In the genomic region with DNA sequence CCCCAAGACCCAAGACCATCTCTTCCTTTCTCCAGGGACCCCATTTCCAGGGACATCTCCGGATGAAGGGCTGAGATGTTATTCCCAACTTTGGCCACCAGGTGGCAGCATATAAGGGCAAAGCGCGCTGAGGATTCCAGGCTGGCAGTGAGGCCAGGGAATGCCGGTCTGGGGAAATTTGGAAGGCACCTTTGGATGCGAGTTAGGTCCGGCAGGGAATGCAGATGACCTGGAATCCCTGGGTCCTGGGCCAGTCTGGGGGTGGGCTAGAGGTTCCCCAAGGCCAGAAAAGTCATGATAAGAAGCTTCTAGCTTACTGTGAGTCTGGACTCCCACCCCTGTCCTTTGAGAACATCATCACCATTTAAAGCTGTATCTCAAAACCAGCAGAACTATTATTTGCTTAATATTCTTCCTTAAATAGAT, we compare ENCODE assay signal across 1 cellular context.
A peak's percentile ranks its signal among the peaks of the same experiment; 100 is the strongest.
TF ChIP-seq lines count a peak whose summit lies in the region.

No MANE protein-coding gene starts in this region.

TF ChIP-seq in HepG2, 621 proteins besides CTCF, POLR2A, EP300 and RAD21 (continues in another document):
- TF ChIP-seq ZFP36L1 (CRISPR knock-in tag; IDR thresholded peaks at IDR 0.05): peak; percentile 9; the same call in 1 of the 2 replicates
- TF ChIP-seq ZNF143 (CRISPR knock-in tag; IDR thresholded peaks at IDR 0.05): peak; percentile 45; the same call in 1 of the 2 replicates
- no peak for TF ChIP-seq ZNF264 (CRISPR knock-in tag; IDR thresholded peaks at IDR 0.05)
- TF ChIP-seq GATAD1 (CRISPR knock-in tag; IDR thresholded peaks at IDR 0.05): no peak
- TF ChIP-seq ZBTB7B (CRISPR knock-in tag; IDR thresholded peaks at IDR 0.05): peak; percentile 46; the same call in 1 of the 2 replicates
- TF ChIP-seq, protein P1, sequence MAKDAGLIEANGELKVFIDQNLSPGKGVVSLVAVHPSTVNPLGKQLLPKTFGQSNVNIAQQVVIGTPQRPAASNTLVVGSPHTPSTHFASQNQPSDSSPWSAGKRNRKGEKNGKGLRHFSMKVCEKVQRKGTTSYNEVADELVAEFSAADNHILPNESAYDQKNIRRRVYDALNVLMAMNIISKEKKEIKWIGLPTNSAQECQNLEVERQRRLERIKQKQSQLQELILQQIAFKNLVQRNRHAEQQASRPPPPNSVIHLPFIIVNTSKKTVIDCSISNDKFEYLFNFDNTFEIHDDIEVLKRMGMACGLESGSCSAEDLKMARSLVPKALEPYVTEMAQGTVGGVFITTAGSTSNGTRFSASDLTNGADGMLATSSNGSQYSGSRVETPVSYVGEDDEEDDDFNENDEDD (CRISPR knock-in tag; IDR thresholded peaks at IDR 0.05; ENCODE audit: borderline replicate concordance): peak; percentile 38; the same call in 1 of the 2 replicates
- TF ChIP-seq, protein P2, sequence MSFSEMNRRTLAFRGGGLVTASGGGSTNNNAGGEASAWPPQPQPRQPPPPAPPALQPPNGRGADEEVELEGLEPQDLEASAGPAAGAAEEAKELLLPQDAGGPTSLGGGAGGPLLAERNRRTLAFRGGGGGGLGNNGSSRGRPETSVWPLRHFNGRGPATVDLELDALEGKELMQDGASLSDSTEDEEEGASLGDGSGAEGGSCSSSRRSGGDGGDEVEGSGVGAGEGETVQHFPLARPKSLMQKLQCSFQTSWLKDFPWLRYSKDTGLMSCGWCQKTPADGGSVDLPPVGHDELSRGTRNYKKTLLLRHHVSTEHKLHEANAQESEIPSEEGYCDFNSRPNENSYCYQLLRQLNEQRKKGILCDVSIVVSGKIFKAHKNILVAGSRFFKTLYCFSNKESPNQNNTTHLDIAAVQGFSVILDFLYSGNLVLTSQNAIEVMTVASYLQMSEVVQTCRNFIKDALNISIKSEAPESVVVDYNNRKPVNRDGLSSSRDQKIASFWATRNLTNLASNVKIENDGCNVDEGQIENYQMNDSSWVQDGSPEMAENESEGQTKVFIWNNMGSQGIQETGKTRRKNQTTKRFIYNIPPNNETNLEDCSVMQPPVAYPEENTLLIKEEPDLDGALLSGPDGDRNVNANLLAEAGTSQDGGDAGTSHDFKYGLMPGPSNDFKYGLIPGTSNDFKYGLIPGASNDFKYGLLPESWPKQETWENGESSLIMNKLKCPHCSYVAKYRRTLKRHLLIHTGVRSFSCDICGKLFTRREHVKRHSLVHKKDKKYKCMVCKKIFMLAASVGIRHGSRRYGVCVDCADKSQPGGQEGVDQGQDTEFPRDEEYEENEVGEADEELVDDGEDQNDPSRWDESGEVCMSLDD (CRISPR knock-in tag; IDR thresholded peaks at IDR 0.05; ENCODE audit: borderline replicate concordance): no peak
- peak; percentile 51; the same call in 1 of the 2 replicates for TF ChIP-seq HNF1B (CRISPR knock-in tag; IDR thresholded peaks at IDR 0.05)
- TF ChIP-seq LCORL (IDR thresholded peaks at IDR 0.05): no peak
- peak; percentile 69; the same call in 1 of the 2 replicates for TF ChIP-seq LCORL (CRISPR knock-in tag; IDR thresholded peaks at IDR 0.05)
- TF ChIP-seq, protein P3, sequence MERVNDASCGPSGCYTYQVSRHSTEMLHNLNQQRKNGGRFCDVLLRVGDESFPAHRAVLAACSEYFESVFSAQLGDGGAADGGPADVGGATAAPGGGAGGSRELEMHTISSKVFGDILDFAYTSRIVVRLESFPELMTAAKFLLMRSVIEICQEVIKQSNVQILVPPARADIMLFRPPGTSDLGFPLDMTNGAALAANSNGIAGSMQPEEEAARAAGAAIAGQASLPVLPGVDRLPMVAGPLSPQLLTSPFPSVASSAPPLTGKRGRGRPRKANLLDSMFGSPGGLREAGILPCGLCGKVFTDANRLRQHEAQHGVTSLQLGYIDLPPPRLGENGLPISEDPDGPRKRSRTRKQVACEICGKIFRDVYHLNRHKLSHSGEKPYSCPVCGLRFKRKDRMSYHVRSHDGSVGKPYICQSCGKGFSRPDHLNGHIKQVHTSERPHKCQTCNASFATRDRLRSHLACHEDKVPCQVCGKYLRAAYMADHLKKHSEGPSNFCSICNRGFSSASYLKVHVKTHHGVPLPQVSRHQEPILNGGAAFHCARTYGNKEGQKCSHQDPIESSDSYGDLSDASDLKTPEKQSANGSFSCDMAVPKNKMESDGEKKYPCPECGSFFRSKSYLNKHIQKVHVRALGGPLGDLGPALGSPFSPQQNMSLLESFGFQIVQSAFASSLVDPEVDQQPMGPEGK (CRISPR knock-in tag; IDR thresholded peaks at IDR 0.05): 0 out of 2 replicates have a peak, but pooled peaks have one; percentile 24
- TF ChIP-seq ZNF629 (CRISPR knock-in tag; conservative IDR thresholded peaks at IDR 0.05): 0 out of 2 replicates have a peak, but pooled peaks have one; percentile 7
- TF ChIP-seq NCOR1 (IDR thresholded peaks at IDR 0.05; ENCODE audit: borderline replicate concordance, low read length): 0 out of 2 replicates have a peak, but pooled peaks have one; percentile 17
- TF ChIP-seq, protein P4, sequence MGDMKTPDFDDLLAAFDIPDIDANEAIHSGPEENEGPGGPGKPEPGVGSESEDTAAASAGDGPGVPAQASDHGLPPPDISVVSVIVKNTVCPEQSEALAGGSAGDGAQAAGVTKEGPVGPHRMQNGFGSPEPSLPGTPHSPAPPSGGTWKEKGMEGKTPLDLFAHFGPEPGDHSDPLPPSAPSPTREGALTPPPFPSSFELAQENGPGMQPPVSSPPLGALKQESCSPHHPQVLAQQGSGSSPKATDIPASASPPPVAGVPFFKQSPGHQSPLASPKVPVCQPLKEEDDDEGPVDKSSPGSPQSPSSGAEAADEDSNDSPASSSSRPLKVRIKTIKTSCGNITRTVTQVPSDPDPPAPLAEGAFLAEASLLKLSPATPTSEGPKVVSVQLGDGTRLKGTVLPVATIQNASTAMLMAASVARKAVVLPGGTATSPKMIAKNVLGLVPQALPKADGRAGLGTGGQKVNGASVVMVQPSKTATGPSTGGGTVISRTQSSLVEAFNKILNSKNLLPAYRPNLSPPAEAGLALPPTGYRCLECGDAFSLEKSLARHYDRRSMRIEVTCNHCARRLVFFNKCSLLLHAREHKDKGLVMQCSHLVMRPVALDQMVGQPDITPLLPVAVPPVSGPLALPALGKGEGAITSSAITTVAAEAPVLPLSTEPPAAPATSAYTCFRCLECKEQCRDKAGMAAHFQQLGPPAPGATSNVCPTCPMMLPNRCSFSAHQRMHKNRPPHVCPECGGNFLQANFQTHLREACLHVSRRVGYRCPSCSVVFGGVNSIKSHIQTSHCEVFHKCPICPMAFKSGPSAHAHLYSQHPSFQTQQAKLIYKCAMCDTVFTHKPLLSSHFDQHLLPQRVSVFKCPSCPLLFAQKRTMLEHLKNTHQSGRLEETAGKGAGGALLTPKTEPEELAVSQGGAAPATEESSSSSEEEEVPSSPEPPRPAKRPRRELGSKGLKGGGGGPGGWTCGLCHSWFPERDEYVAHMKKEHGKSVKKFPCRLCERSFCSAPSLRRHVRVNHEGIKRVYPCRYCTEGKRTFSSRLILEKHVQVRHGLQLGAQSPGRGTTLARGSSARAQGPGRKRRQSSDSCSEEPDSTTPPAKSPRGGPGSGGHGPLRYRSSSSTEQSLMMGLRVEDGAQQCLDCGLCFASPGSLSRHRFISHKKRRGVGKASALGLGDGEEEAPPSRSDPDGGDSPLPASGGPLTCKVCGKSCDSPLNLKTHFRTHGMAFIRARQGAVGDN (CRISPR knock-in tag; IDR thresholded peaks at IDR 0.05): peak; percentile 43; the same call in 1 of the 2 replicates
- TF ChIP-seq BCL6 (CRISPR knock-in tag; IDR thresholded peaks at IDR 0.05): peak; percentile 40; the same call in 1 of the 2 replicates
- TF ChIP-seq, protein P5, sequence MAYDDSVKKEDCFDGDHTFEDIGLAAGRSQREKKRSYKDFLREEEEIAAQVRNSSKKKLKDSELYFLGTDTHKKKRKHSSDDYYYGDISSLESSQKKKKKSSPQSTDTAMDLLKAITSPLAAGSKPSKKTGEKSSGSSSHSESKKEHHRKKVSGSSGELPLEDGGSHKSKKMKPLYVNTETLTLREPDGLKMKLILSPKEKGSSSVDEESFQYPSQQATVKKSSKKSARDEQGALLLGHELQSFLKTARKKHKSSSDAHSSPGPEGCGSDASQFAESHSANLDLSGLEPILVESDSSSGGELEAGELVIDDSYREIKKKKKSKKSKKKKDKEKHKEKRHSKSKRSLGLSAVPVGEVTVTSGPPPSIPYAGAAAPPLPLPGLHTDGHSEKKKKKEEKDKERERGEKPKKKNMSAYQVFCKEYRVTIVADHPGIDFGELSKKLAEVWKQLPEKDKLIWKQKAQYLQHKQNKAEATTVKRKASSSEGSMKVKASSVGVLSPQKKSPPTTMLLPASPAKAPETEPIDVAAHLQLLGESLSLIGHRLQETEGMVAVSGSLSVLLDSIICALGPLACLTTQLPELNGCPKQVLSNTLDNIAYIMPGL (CRISPR knock-in tag; IDR thresholded peaks at IDR 0.05; ENCODE audit: borderline replicate concordance in 1 of 2, low read depth in 1 of 2): peak; percentile 33 to 47; a peak in 2 of 4 replicates
- TF ChIP-seq CBX5 (CRISPR knock-in tag; IDR thresholded peaks at IDR 0.05; ENCODE audit: borderline replicate concordance): 0 out of 2 replicates have a peak, but pooled peaks have one; percentile 36
- 0 out of 2 replicates have a peak, but pooled peaks have one; percentile 9 for TF ChIP-seq PPARG (CRISPR knock-in tag; conservative IDR thresholded peaks at IDR 0.05)
- TF ChIP-seq NR2F6 (IDR thresholded peaks at IDR 0.05): no peak
- 0 out of 2 replicates have a peak, but pooled peaks have one; percentile 10 for TF ChIP-seq NR2F6 (CRISPR knock-in tag; IDR thresholded peaks at IDR 0.05)
- 0 out of 2 replicates have a peak, but pooled peaks have one; percentile 49 for TF ChIP-seq FOXC1 (CRISPR knock-in tag; IDR thresholded peaks at IDR 0.05; ENCODE audit: borderline replicate concordance)
- 0 out of 2 replicates have a peak, but pooled peaks have one; percentile 14 for TF ChIP-seq MXD4 (CRISPR knock-in tag; IDR thresholded peaks at IDR 0.05)
- TF ChIP-seq HOXA5 (CRISPR knock-in tag; IDR thresholded peaks at IDR 0.05): 0 out of 2 replicates have a peak, but pooled peaks have one; percentile 44
- TF ChIP-seq, protein P6, sequence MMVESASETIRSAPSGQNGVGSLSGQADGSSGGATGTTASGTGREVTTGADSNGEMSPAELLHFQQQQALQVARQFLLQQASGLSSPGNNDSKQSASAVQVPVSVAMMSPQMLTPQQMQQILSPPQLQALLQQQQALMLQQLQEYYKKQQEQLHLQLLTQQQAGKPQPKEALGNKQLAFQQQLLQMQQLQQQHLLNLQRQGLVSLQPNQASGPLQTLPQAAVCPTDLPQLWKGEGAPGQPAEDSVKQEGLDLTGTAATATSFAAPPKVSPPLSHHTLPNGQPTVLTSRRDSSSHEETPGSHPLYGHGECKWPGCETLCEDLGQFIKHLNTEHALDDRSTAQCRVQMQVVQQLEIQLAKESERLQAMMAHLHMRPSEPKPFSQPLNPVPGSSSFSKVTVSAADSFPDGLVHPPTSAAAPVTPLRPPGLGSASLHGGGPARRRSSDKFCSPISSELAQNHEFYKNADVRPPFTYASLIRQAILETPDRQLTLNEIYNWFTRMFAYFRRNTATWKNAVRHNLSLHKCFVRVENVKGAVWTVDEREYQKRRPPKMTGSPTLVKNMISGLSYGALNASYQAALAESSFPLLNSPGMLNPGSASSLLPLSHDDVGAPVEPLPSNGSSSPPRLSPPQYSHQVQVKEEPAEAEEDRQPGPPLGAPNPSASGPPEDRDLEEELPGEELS (CRISPR knock-in tag; IDR thresholded peaks at IDR 0.05): 0 out of 2 replicates have a peak, but pooled peaks have one; percentile 10
- TF ChIP-seq HOXA7 (CRISPR knock-in tag; IDR thresholded peaks at IDR 0.05): no peak
- TF ChIP-seq HNF4A (CRISPR knock-in tag; IDR thresholded peaks at IDR 0.05): peak; percentile 38; the same call in 1 of the 2 replicates
- TF ChIP-seq, protein P7, sequence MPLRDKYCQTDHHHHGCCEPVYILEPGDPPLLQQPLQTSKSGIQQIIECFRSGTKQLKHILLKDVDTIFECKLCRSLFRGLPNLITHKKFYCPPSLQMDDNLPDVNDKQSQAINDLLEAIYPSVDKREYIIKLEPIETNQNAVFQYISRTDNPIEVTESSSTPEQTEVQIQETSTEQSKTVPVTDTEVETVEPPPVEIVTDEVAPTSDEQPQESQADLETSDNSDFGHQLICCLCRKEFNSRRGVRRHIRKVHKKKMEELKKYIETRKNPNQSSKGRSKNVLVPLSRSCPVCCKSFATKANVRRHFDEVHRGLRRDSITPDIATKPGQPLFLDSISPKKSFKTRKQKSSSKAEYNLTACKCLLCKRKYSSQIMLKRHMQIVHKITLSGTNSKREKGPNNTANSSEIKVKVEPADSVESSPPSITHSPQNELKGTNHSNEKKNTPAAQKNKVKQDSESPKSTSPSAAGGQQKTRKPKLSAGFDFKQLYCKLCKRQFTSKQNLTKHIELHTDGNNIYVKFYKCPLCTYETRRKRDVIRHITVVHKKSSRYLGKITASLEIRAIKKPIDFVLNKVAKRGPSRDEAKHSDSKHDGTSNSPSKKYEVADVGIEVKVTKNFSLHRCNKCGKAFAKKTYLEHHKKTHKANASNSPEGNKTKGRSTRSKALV (CRISPR knock-in tag; IDR thresholded peaks at IDR 0.05): peak; percentile 50; the same call in 1 of the 2 replicates
- 0 out of 2 replicates have a peak, but pooled peaks have one; percentile 29 for TF ChIP-seq TAF1 (CRISPR knock-in tag; IDR thresholded peaks at IDR 0.05)
- no peak for TF ChIP-seq SOX6 (IDR thresholded peaks at IDR 0.05)
- TF ChIP-seq SOX6 (CRISPR knock-in tag; IDR thresholded peaks at IDR 0.05): peak; percentile 28; the same call in 1 of the 2 replicates
- 0 out of 2 replicates have a peak, but pooled peaks have one; percentile 38 for TF ChIP-seq POLR2G (IDR thresholded peaks at IDR 0.05; ENCODE audit: low read depth, low read length)
- TF ChIP-seq BORCS8-MEF2B (CRISPR knock-in tag; IDR thresholded peaks at IDR 0.05): 0 out of 2 replicates have a peak, but pooled peaks have one; percentile 25
- TF ChIP-seq KMT2A (CRISPR knock-in tag; IDR thresholded peaks at IDR 0.05): peak; percentile 44; the same call in 1 of the 2 replicates
- peak; percentile 50; the same call in 1 of the 2 replicates for TF ChIP-seq KDM5B (CRISPR knock-in tag; IDR thresholded peaks at IDR 0.05; ENCODE audit: borderline replicate concordance)
- no peak for TF ChIP-seq ZSCAN21 (CRISPR knock-in tag; IDR thresholded peaks at IDR 0.05; ENCODE audit: borderline replicate concordance)
- TF ChIP-seq MED1 (CRISPR knock-in tag; IDR thresholded peaks at IDR 0.05): peak; percentile 35; the same call in 1 of the 2 replicates
- TF ChIP-seq TEAD3 (CRISPR knock-in tag; optimal IDR thresholded peaks at IDR 0.05; ENCODE audit: borderline replicate concordance): peak; percentile 88
- peak; percentile 78 for TF ChIP-seq SMC3 (IDR thresholded peaks at IDR 0.05; ENCODE audit: low read length)
- 0 out of 2 replicates have a peak, but pooled peaks have one; percentile 22 for TF ChIP-seq MIER3 (CRISPR knock-in tag; IDR thresholded peaks at IDR 0.05; ENCODE audit: borderline replicate concordance)
- TF ChIP-seq RXRB (CRISPR knock-in tag; IDR thresholded peaks at IDR 0.05; ENCODE audit: borderline replicate concordance): peak; percentile 30; the same call in 1 of the 2 replicates
- peak; percentile 44; the same call in 1 of the 2 replicates for TF ChIP-seq GATAD2A (CRISPR knock-in tag; IDR thresholded peaks at IDR 0.05)
- peak; percentile 35 for TF ChIP-seq YY1 (IDR thresholded peaks at IDR 0.05; ENCODE audit: insufficient read depth, insufficient replicate concordance, low read depth, low read length)
